1 cellular context compared by ENCODE assay signal in genomic region chrX:134688839-134689238, GRCh38.
TF ChIP-seq lines count a peak whose summit lies in the region.

No MANE protein-coding gene starts in this region.

TF ChIP-seq in A549, 52 proteins besides CTCF, POLR2A, EP300 and RAD21 (continued from another document):
- TF ChIP-seq PBX3 (IDR thresholded peaks at IDR 0.05): no peak
